Comparison of ENCODE assay signal across 8 cellular contexts in genomic region chr6:138161434-138162103, GRCh38. TPM values are rescaled to one million over a fixed set of nuclear protein-coding genes. Genes with fewer than 3 reads are reported as not detected.
A peak's percentile ranks its signal among the peaks of the same experiment; 100 is the strongest.
DNase-seq lines count a peak whose midpoint lies in the region; ATAC-seq and TF ChIP-seq lines count a peak whose summit lies in the region.

A gene with protein sequence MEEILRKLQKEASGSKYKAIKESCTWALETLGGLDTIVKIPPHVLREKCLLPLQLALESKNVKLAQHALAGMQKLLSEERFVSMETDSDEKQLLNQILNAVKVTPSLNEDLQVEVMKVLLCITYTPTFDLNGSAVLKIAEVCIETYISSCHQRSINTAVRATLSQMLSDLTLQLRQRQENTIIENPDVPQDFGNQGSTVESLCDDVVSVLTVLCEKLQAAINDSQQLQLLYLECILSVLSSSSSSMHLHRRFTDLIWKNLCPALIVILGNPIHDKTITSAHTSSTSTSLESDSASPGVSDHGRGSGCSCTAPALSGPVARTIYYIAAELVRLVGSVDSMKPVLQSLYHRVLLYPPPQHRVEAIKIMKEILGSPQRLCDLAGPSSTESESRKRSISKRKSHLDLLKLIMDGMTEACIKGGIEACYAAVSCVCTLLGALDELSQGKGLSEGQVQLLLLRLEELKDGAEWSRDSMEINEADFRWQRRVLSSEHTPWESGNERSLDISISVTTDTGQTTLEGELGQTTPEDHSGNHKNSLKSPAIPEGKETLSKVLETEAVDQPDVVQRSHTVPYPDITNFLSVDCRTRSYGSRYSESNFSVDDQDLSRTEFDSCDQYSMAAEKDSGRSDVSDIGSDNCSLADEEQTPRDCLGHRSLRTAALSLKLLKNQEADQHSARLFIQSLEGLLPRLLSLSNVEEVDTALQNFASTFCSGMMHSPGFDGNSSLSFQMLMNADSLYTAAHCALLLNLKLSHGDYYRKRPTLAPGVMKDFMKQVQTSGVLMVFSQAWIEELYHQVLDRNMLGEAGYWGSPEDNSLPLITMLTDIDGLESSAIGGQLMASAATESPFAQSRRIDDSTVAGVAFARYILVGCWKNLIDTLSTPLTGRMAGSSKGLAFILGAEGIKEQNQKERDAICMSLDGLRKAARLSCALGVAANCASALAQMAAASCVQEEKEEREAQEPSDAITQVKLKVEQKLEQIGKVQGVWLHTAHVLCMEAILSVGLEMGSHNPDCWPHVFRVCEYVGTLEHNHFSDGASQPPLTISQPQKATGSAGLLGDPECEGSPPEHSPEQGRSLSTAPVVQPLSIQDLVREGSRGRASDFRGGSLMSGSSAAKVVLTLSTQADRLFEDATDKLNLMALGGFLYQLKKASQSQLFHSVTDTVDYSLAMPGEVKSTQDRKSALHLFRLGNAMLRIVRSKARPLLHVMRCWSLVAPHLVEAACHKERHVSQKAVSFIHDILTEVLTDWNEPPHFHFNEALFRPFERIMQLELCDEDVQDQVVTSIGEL (N-terminal part only) (plus strand): TSS chr6:138161939. CDS start chr6:138162087, 148 bp downstream.

- peaks cover 30% of the 10 kb centered on the region for H3K4me1 Mint-ChIP-seq in GM23338
- peaks cover 14% of the 10 kb centered on the region for H3K4me1 Mint-ChIP-seq in activated CD4-positive, alpha-beta memory T cell treated with anti-CD3 and anti-CD28 coated beads for 36 hours (ENCODE audit: low read depth)
- H3K4me1 Mint-ChIP-seq in memory B cell = peaks cover 3% of the 10 kb centered on the region

- H3K4me3 Mint-ChIP-seq in GM23338 (peak within 1 kb of the TSS; percentile 81), memory B cell (peak within 1 kb of the TSS; percentile 68)
- H3K4me3 Mint-ChIP-seq in activated CD4-positive, alpha-beta memory T cell treated with anti-CD3 and anti-CD28 coated beads for 36 hours = peak within 1 kb of the TSS; percentile 72

- DNase-seq in Daoy (ENCODE audit: low read depth) (peak; percentile 84), GM23338 (ENCODE audit: low spot score) (peak; percentile 82), NCI-H1105 (lab: John Stamatoyannopoulos, UW) (peak; percentile 47), ecto neural progenitor cell (ENCODE audit: low spot score) (peak; percentile 79), memory B cell (ENCODE audit: low spot score in 2 of 2) (peak; percentile 9 to 44), GF-D8 (lab: John Stamatoyannopoulos, UW) (no peak)
- peak; percentile 75 for DNase-seq in activated CD4-positive, alpha-beta memory T cell treated with anti-CD3 and anti-CD28 coated beads for 36 hours
- DNase-seq in stimulated activated CD4-positive, alpha-beta T cell treated with anti-CD3 and anti-CD28 coated beads, TNF-alpha, amount 100 ng/mL, for 48 hours (ENCODE audit: low read depth in 3 of 3) = peak; percentile 17 to 59 (median 34)

- H2AFZ ChIP-seq in GM23338 = peak within 1 kb of the TSS; percentile 91

- H3K9me2 ChIP-seq in GM23338 (ENCODE audit: insufficient read depth) = no peaks in the 10 kb centered on the region; the same call in 1 of the 2 replicates

- ATAC-seq in GM23338 (peak; percentile 80), memory B cell (ENCODE audit: low read depth) (peak; percentile 87)

- intact Hi-C loops in activated CD4-positive, alpha-beta memory T cell treated with anti-CD3 and anti-CD28 coated beads for 36 hours (cut with micrococcal nuclease) = loop anchor here (5.0 kb wide), 1 partner anchor 241 kb away; the partner anchor contains the start of gene HEBP2

- no peak within 1 kb of the TSS for H3K27ac ChIP-seq in GM23338 (ENCODE audit: low read depth)

- H3K4me2 ChIP-seq in GM23338 = peak within 1 kb of the TSS; percentile 99

- 0 out of 2 replicates have a peak, but pooled peaks cover 26% of the 10 kb centered on the region for H3K79me2 ChIP-seq in GM23338 (replicated peaks; ENCODE audit: insufficient read depth)

- H3K4me3 ChIP-seq in GM23338 = peak within 1 kb of the TSS; percentile 90

- H3K9me3 Mint-ChIP-seq in GM23338 (no peaks in the 10 kb centered on the region), memory B cell (no peaks in the 10 kb centered on the region)
- no peaks in the 10 kb centered on the region for H3K9me3 Mint-ChIP-seq in activated CD4-positive, alpha-beta memory T cell treated with anti-CD3 and anti-CD28 coated beads for 36 hours

- TF ChIP-seq CTCF in GM23338 (conservative IDR thresholded peaks at IDR 0.05; ENCODE audit: low read depth in 2 of 2) = no peak

- POLR2A ChIA-PET in activated CD4-positive, alpha-beta memory T cell treated with anti-CD3 and anti-CD28 coated beads for 36 hours (lab: Charles Lee) = no interaction called here

- H3K27me3 ChIP-seq in GM23338 (ENCODE audit: insufficient read depth) = peaks cover 32% of the 10 kb centered on the region

- H3K36me3 Mint-ChIP-seq in GM23338 (ENCODE audit: low read depth) = no peaks in the 10 kb centered on the region
- H3K36me3 Mint-ChIP-seq in activated CD4-positive, alpha-beta memory T cell treated with anti-CD3 and anti-CD28 coated beads for 36 hours = no peaks in the 10 kb centered on the region
- no peaks in the 10 kb centered on the region for H3K36me3 Mint-ChIP-seq in memory B cell

- peaks cover 26% of the 10 kb centered on the region for H3K4me1 ChIP-seq in GM23338 (ENCODE audit: insufficient read depth)

- no peaks in the 10 kb centered on the region for H3K36me3 ChIP-seq in GM23338 (ENCODE audit: insufficient read depth)

- CTCF ChIA-PET in activated CD4-positive, alpha-beta memory T cell treated with anti-CD3 and anti-CD28 coated beads for 36 hours (lab: Charles Lee) = interaction anchor here (1.0 kb wide), 1 partner anchor 847 kb away, joined by 3 read pairs; no protein-coding TSS in a partner anchor

- H3K27ac Mint-ChIP-seq in GM23338 (no peak within 1 kb of the TSS), memory B cell (no peak within 1 kb of the TSS)
- H3K27ac Mint-ChIP-seq in activated CD4-positive, alpha-beta memory T cell treated with anti-CD3 and anti-CD28 coated beads for 36 hours = no peak within 1 kb of the TSS

- no peaks in the 10 kb centered on the region for H3F3A ChIP-seq in GM23338 (replicated peaks; ENCODE audit: low read depth)

- no peaks in the 10 kb centered on the region for H4K20me1 ChIP-seq in GM23338 (replicated peaks; ENCODE audit: insufficient read depth)

- peaks cover 19% of the 10 kb centered on the region for H3K27me3 Mint-ChIP-seq in GM23338 (ENCODE audit: insufficient read depth, low read depth, poor library complexity)
- peaks cover 45% of the 10 kb centered on the region for H3K27me3 Mint-ChIP-seq in activated CD4-positive, alpha-beta memory T cell treated with anti-CD3 and anti-CD28 coated beads for 36 hours
- peaks cover 29% of the 10 kb centered on the region for H3K27me3 Mint-ChIP-seq in memory B cell

TF ChIP-seq in GM23338, 12 proteins besides CTCF, POLR2A, EP300 and RAD21:
- no peak for TF ChIP-seq STAT1 (IDR thresholded peaks at IDR 0.05; ENCODE audit: unreplicated experiment)
- peak; percentile 59; the same call in 1 of the 2 replicates for TF ChIP-seq POLR2AphosphoS5 (IDR thresholded peaks at IDR 0.05; ENCODE audit: low read depth)
- TF ChIP-seq, protein P1, sequence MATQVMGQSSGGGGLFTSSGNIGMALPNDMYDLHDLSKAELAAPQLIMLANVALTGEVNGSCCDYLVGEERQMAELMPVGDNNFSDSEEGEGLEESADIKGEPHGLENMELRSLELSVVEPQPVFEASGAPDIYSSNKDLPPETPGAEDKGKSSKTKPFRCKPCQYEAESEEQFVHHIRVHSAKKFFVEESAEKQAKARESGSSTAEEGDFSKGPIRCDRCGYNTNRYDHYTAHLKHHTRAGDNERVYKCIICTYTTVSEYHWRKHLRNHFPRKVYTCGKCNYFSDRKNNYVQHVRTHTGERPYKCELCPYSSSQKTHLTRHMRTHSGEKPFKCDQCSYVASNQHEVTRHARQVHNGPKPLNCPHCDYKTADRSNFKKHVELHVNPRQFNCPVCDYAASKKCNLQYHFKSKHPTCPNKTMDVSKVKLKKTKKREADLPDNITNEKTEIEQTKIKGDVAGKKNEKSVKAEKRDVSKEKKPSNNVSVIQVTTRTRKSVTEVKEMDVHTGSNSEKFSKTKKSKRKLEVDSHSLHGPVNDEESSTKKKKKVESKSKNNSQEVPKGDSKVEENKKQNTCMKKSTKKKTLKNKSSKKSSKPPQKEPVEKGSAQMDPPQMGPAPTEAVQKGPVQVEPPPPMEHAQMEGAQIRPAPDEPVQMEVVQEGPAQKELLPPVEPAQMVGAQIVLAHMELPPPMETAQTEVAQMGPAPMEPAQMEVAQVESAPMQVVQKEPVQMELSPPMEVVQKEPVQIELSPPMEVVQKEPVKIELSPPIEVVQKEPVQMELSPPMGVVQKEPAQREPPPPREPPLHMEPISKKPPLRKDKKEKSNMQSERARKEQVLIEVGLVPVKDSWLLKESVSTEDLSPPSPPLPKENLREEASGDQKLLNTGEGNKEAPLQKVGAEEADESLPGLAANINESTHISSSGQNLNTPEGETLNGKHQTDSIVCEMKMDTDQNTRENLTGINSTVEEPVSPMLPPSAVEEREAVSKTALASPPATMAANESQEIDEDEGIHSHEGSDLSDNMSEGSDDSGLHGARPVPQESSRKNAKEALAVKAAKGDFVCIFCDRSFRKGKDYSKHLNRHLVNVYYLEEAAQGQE (IDR thresholded peaks at IDR 0.05; ENCODE audit: unreplicated experiment) = no peak
TF ChIP-seq in GM23338: peak in this region for 1.

RNA-seq across cellular contexts. Expression of the gene that starts here (rescaled TPM):
- total RNA-seq in Daoy (2014; rRNA removed; shearing (Covaris generic)) = 2.4 and 3.3 TPM in 2 replicates
- 23.1 and 24.6 TPM in 2 replicates for total RNA-seq in GM23338 (2014; rRNA removed; shearing (Covaris generic))
- 5.0 and 5.8 TPM in 2 replicates for polyA plus RNA-seq in GM23338 (2016; fragmentation: Nextera tagmentation; extraction: Ambion mirVana)
- total RNA-seq in activated CD4-positive, alpha-beta memory T cell treated with anti-CD3 and anti-CD28 coated beads for 36 hours = under 1 TPM; 0.71 to 0.85 TPM

Comparison
In these comparisons a context has a peak if more than half of its experiments do, and no peak if none do; other contexts are left out.
1. Peak in DNase-seq in activated CD4-positive, alpha-beta memory T cell treated with anti-CD3 and anti-CD28 coated beads for 36 hours; RNA of the gene not detected or under 1 TPM.